ENCODE assay signal across 38 cellular contexts in the genomic region with DNA sequence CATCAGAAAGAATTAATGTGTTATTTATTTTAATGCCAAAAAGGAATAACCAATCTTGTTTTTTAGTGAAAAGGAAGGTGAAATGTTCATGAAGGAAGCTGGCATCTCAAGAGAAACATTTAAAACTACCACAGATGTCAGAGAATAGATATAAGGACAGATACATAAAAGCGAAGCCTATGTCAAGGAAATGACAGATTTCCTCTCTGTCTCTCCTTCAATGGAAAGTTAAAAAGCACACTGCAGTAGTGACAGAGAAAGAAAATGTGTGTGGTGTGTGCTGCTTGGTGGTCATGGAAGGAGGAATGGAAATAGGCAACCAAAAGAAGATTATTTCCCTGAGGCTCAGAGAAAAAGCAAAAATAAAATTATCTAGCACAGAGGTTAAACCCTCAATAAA. TPM values are rescaled to one million over a fixed set of nuclear protein-coding genes. Genes with fewer than 3 reads are reported as not detected.
"Had no signal": no experiment of that assay in that cellular context is flagged by ENCODE, and none has a peak within 500 bp of the region (broad histone marks: within the 10 kb centered on the region; RNA-seq: fewer than 3 reads in every experiment).

No MANE protein-coding gene starts in this region.

- H3K27me3 ChIP-seq: adrenal gland, body of pancreas, Peyer's patch had no signal

- H3K36me3 ChIP-seq: adrenal gland, breast epithelium, Peyer's patch, SJSA1 had no signal

- H3K4me1 Mint-ChIP-seq: activated B cell treated with CpG ODN at 0.5 μM for 24 hours had no signal

- H3K9me3 Mint-ChIP-seq: activated B cell treated with CpG ODN at 0.5 μM for 24 hours; activated CD4-positive, alpha-beta memory T cell treated with anti-CD3 and anti-CD28 coated beads, Interleukin-2, amount 10 ng/mL, durations not matched to agents 7 days and 5 days; activated naive CD4-positive, alpha-beta T cell treated with anti-CD3 and anti-CD28 coated beads, Interleukin-2, amount 50 U/mL, for 72 hours; activated T-cell treated with anti-CD3 and anti-CD28 coated beads, Interleukin-2, amount 50 U/mL, for 72 hours; activated T-helper 17 cell treated with anti-CD3 and anti-CD28 coated beads, Interleukin-2, amount 50 U/mL, for 72 hours; T-cell had no signal

- H3K4me1 ChIP-seq: adrenal gland, body of pancreas, breast epithelium, Peyer's patch, SJSA1 had no signal

- H3K27ac Mint-ChIP-seq: activated B cell treated with CpG ODN at 0.5 μM for 24 hours; activated CD4-positive, alpha-beta memory T cell treated with anti-CD3 and anti-CD28 coated beads, Interleukin-2, amount 10 ng/mL, durations not matched to agents 7 days and 5 days; activated naive CD4-positive, alpha-beta T cell treated with anti-CD3 and anti-CD28 coated beads, Interleukin-2, amount 50 U/mL, for 72 hours; activated T-cell treated with anti-CD3 and anti-CD28 coated beads, Interleukin-2, amount 50 U/mL, for 72 hours; activated T-helper 17 cell treated with anti-CD3 and anti-CD28 coated beads, Interleukin-2, amount 50 U/mL, for 72 hours; T-helper 17 cell had no signal

- H3K27ac ChIP-seq: adrenal gland, body of pancreas, breast epithelium, KMS-11, Peyer's patch, SJSA1, VCaP had no signal

- H3K36me3 Mint-ChIP-seq: activated naive CD4-positive, alpha-beta T cell treated with anti-CD3 and anti-CD28 coated beads, Interleukin-2, amount 50 U/mL, for 72 hours; T-cell had no signal

- H3K9me3 ChIP-seq: adrenal gland, body of pancreas, breast epithelium, Peyer's patch, SJSA1, SK-N-SH had no signal

- H3K4me3 ChIP-seq: adrenal gland, body of pancreas, breast epithelium, Peyer's patch, SJSA1 had no signal

- H3K4me3 Mint-ChIP-seq: activated B cell treated with CpG ODN at 0.5 μM for 24 hours; activated CD4-positive, alpha-beta memory T cell treated with anti-CD3 and anti-CD28 coated beads, Interleukin-2, amount 10 ng/mL, durations not matched to agents 7 days and 5 days; activated T-cell treated with anti-CD3 and anti-CD28 coated beads, Interleukin-2, amount 50 U/mL, for 72 hours; activated T-helper 17 cell treated with anti-CD3 and anti-CD28 coated beads, Interleukin-2, amount 50 U/mL, for 72 hours; T-helper 17 cell had no signal

- DNase-seq: activated B cell treated with CpG ODN at 0.5 μM for 24 hours; activated CD4-positive, alpha-beta memory T cell treated with anti-CD3 and anti-CD28 coated beads, Interleukin-2, amount 10 ng/mL, durations not matched to agents 7 days and 5 days; activated CD4-positive, alpha-beta T cell treated with anti-CD3 and anti-CD28 coated beads for 48 hours; activated CD4-positive, CD25-positive, alpha-beta regulatory T cell treated with anti-CD3 and anti-CD28 coated beads, Interleukin-2, amount 50 U/mL, for 72 hours; activated effector memory CD4-positive, alpha-beta T cell treated with anti-CD3 and anti-CD28 coated beads, Interleukin-2, amount 50 U/mL, for 16 hours; activated naive CD4-positive, alpha-beta T cell; activated T-cell treated with anti-CD3 and anti-CD28 coated beads, Interleukin-2, amount 50 U/mL, for 1 hour; activated T-cell treated with anti-CD3 and anti-CD28 coated beads, Interleukin-2, amount 50 U/mL, for 72 hours; adrenal gland; body of pancreas; cerebellar nuclear complex; NCI-H1092 treated with DMSO at 0.1 percent for 48 hours; NCI-H1417; NCI-H146; NCI-H2029; NCI-H345; NCI-H510A; NCI-H526; NCI-H748 treated with DMSO at 0.1 percent for 48 hours; NK-92 treated with Interleukin-12 subunit alpha and Interleukin-12 subunit beta, amount 100 ng/mL, for 24 hours; PC-3; Peyer's patch; RPMI8226; SHP77 treated with DMSO at 0.1 percent for 48 hours; SK-N-SH; T-cell; T-helper 17 cell; T-helper 9 cell had no signal

- ATAC-seq: activated T-cell treated with anti-CD3 and anti-CD28 coated beads, Interleukin-2, amount 50 U/mL, for 72 hours; activated T-helper 17 cell treated with anti-CD3 and anti-CD28 coated beads, Interleukin-2, amount 50 U/mL, for 72 hours; body of pancreas; PC-3; T-helper 17 cell had no signal

- H3K27me3 Mint-ChIP-seq: activated T-helper 17 cell treated with anti-CD3 and anti-CD28 coated beads, Interleukin-2, amount 50 U/mL, for 72 hours had no signal

RNA-seq across cellular contexts. Expression of a gene that starts 9.2 kb away (rescaled TPM):
- total RNA-seq: activated B cell treated with CpG ODN at 0.5 μM for 24 hours; activated CD4-positive, alpha-beta memory T cell treated with anti-CD3 and anti-CD28 coated beads, Interleukin-2, amount 10 ng/mL, durations not matched to agents 7 days and 5 days; activated CD8-positive, alpha-beta memory T cell treated with anti-CD3 and anti-CD28 coated beads for 36 hours; activated naive CD4-positive, alpha-beta T cell treated with anti-CD3 and anti-CD28 coated beads, Interleukin-2, amount 50 U/mL, for 72 hours; activated T-cell treated with anti-CD3 and anti-CD28 coated beads, Interleukin-2, amount 50 U/mL, for 72 hours; activated T-helper 17 cell treated with anti-CD3 and anti-CD28 coated beads, Interleukin-2, amount 50 U/mL, for 72 hours; adrenal gland; astrocyte; body of pancreas; breast epithelium; cardiac septum; LHCN-M2; PC-3; Peyer's patch; SJSA1; T-cell; T-helper 17 cell had no signal
- polyA plus RNA-seq: adrenal gland, SK-N-SH had no signal

RNA-seq across cellular contexts. Expression of a gene that starts 46.2 kb away (rescaled TPM):
- total RNA-seq: activated B cell treated with CpG ODN at 0.5 μM for 24 hours; activated CD4-positive, alpha-beta memory T cell treated with anti-CD3 and anti-CD28 coated beads, Interleukin-2, amount 10 ng/mL, durations not matched to agents 7 days and 5 days; activated CD8-positive, alpha-beta memory T cell treated with anti-CD3 and anti-CD28 coated beads for 36 hours; activated naive CD4-positive, alpha-beta T cell treated with anti-CD3 and anti-CD28 coated beads, Interleukin-2, amount 50 U/mL, for 72 hours; activated T-cell treated with anti-CD3 and anti-CD28 coated beads, Interleukin-2, amount 50 U/mL, for 72 hours; activated T-helper 17 cell treated with anti-CD3 and anti-CD28 coated beads, Interleukin-2, amount 50 U/mL, for 72 hours; SJSA1; T-cell; T-helper 17 cell had no signal
